In the genomic region with DNA sequence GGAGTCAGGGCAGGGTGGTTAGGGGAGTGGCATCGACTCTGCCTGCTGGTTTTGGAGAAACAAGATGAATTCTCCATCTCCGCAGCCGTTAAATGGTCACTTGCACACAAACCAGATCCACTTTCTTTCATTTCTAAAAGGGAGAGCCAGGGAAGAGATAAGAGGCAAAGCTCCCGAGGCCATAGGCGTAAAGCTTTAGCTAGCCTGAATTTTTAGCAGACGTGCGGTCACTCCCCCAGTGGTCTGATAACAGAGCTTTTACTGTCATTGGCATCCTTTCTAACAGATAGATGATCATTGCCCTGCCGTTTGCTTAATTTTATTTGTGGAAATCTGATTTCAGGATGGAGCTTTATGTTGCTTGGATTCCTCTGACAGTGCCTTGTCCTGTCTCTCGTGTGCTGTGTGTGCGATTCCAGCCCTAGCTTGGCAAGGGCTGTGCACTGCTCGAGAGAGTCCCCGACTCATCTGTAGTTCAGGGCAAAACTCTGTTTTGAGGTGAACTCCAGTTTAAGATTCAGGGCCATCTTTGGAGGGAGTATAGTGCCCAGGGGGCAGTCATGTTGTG, we compare ENCODE assay signal across 33 cellular contexts.
"Had no signal": no experiment of that assay in that cellular context is flagged by ENCODE, and none has a peak within 500 bp of the region (broad histone marks: within the 10 kb centered on the region; RNA-seq: fewer than 3 reads in every experiment).

No MANE protein-coding gene starts in this region.

- H3K27me3 ChIP-seq: body of pancreas, colonic mucosa, ovary, right lobe of liver, thyroid gland, upper lobe of left lung, vagina had no signal

- DNase-seq: activated CD4-positive, alpha-beta T cell treated with anti-CD3 and anti-CD28 coated beads for 36 hours; activated CD4-positive, CD25-positive, alpha-beta regulatory T cell; activated naive CD4-positive, alpha-beta T cell; activated T-cell treated with anti-CD3 and anti-CD28 coated beads for 4 hours; activated T-cell treated with anti-CD3 and anti-CD28 coated beads, Interleukin-2, amount 50 U/mL, for 72 hours; aorta; body of pancreas; cerebellar nuclear complex; colonic mucosa; effector CD8-positive, alpha-beta T cell; esophagus squamous epithelium; glutamatergic neuron; left cardiac atrium; mammary epithelial cell; midbrain; naive thymus-derived CD4-positive, alpha-beta T cell; ovary; right lobe of liver; stimulated activated CD4-positive, alpha-beta T cell treated with anti-CD3 and anti-CD28 coated beads, Interleukin-1b, Interleukin-23, amount 100 ng/mL, for 48 hours; stimulated activated CD4-positive, alpha-beta T cell treated with anti-CD3 and anti-CD28 coated beads, Interleukin-4, amount 100 ng/mL, for 4 hours; stimulated activated CD8-positive, alpha-beta memory T cell treated with anti-CD3 and anti-CD28 coated beads, Interleukin-4, amount 100 ng/mL, for 48 hours; stimulated activated naive CD8-positive, alpha-beta T cell treated with anti-CD3 and anti-CD28 coated beads, Interleukin-15, amount 100 ng/mL, for 72 hours; substantia nigra; T-helper 9 cell; thyroid gland; upper lobe of left lung had no signal

- H3K27me3 Mint-ChIP-seq: activated CD4-positive, alpha-beta T cell treated with anti-CD3 and anti-CD28 coated beads for 36 hours; stimulated activated naive CD8-positive, alpha-beta T cell treated with anti-CD3 and anti-CD28 coated beads, Interleukin-15, amount 100 ng/mL, for 72 hours had no signal

- H3K27ac Mint-ChIP-seq: activated CD4-positive, alpha-beta T cell treated with anti-CD3 and anti-CD28 coated beads for 36 hours; activated naive CD4-positive, alpha-beta T cell treated with anti-CD3 and anti-CD28 coated beads, Interleukin-2, amount 50 U/mL, for 72 hours; activated T-cell treated with anti-CD3 and anti-CD28 coated beads, Interleukin-2, amount 50 U/mL, for 72 hours; naive thymus-derived CD4-positive, alpha-beta T cell; progenitor cell of endocrine pancreas; stimulated activated memory B cell treated with anti-CD40 and anti-IgM and Interleukin-4, amounts not matched to agents 10 μg/mL and 1 μg/mL and 100 μg/mL, for 72 hours; stimulated activated naive CD8-positive, alpha-beta T cell treated with anti-CD3 and anti-CD28 coated beads, Interleukin-15, amount 100 ng/mL, for 72 hours; T-helper 1 cell treated with Interleukin-12 subunit alpha and Interleukin-12 subunit beta and Interleukin-4 antibody, amounts not matched to agents 30 μg/mL and 1 μg/mL, for 36 hours had no signal

- H3K9me3 Mint-ChIP-seq: activated naive CD4-positive, alpha-beta T cell treated with anti-CD3 and anti-CD28 coated beads, Interleukin-2, amount 50 U/mL, for 72 hours; activated T-cell treated with anti-CD3 and anti-CD28 coated beads, Interleukin-2, amount 50 U/mL, for 72 hours; naive thymus-derived CD4-positive, alpha-beta T cell; stimulated activated memory B cell treated with anti-CD40 and anti-IgM and Interleukin-4, amounts not matched to agents 10 μg/mL and 1 μg/mL and 100 μg/mL, for 72 hours; stimulated activated naive CD8-positive, alpha-beta T cell treated with anti-CD3 and anti-CD28 coated beads, Interleukin-15, amount 100 ng/mL, for 72 hours; T-helper 1 cell treated with Interleukin-12 subunit alpha and Interleukin-12 subunit beta and Interleukin-4 antibody, amounts not matched to agents 30 μg/mL and 1 μg/mL, for 36 hours had no signal

- H3K4me1 Mint-ChIP-seq: activated CD4-positive, alpha-beta T cell treated with anti-CD3 and anti-CD28 coated beads for 36 hours; stimulated activated memory B cell treated with anti-CD40 and anti-IgM and Interleukin-4, amounts not matched to agents 10 μg/mL and 1 μg/mL and 100 μg/mL, for 72 hours had no signal

- H3K36me3 Mint-ChIP-seq: activated naive CD4-positive, alpha-beta T cell treated with anti-CD3 and anti-CD28 coated beads, Interleukin-2, amount 50 U/mL, for 72 hours; stimulated activated memory B cell treated with anti-CD40 and anti-IgM and Interleukin-4, amounts not matched to agents 10 μg/mL and 1 μg/mL and 100 μg/mL, for 72 hours had no signal

- H3K4me3 Mint-ChIP-seq: activated CD4-positive, alpha-beta T cell treated with anti-CD3 and anti-CD28 coated beads for 36 hours; activated T-cell treated with anti-CD3 and anti-CD28 coated beads, Interleukin-2, amount 50 U/mL, for 72 hours; naive thymus-derived CD4-positive, alpha-beta T cell; stimulated activated memory B cell treated with anti-CD40 and anti-IgM and Interleukin-4, amounts not matched to agents 10 μg/mL and 1 μg/mL and 100 μg/mL, for 72 hours; stimulated activated naive CD8-positive, alpha-beta T cell treated with anti-CD3 and anti-CD28 coated beads, Interleukin-15, amount 100 ng/mL, for 72 hours; T-helper 1 cell treated with Interleukin-12 subunit alpha and Interleukin-12 subunit beta and Interleukin-4 antibody, amounts not matched to agents 30 μg/mL and 1 μg/mL, for 36 hours had no signal

- ATAC-seq: activated CD4-positive, alpha-beta T cell treated with anti-CD3 and anti-CD28 coated beads for 36 hours; activated naive CD4-positive, alpha-beta T cell treated with anti-CD3 and anti-CD28 coated beads, Interleukin-2, amount 50 U/mL, for 72 hours; activated T-cell treated with anti-CD3 and anti-CD28 coated beads, Interleukin-2, amount 50 U/mL, for 72 hours; body of pancreas; left cardiac atrium; naive thymus-derived CD4-positive, alpha-beta T cell; right lobe of liver; stimulated activated memory B cell treated with anti-CD40 and anti-IgM and Interleukin-4, amounts not matched to agents 10 μg/mL and 1 μg/mL and 100 μg/mL, for 72 hours; stimulated activated naive CD8-positive, alpha-beta T cell treated with anti-CD3 and anti-CD28 coated beads, Interleukin-15, amount 100 ng/mL, for 72 hours had no signal

- H3K4me1 ChIP-seq: body of pancreas, colonic mucosa, esophagus squamous epithelium, right lobe of liver, thyroid gland, upper lobe of left lung, vagina had no signal

- H3K36me3 ChIP-seq: colonic mucosa, esophagus squamous epithelium, ovary, right lobe of liver, thyroid gland, upper lobe of left lung, vagina had no signal

- H3K4me3 ChIP-seq: body of pancreas, colonic mucosa, esophagus squamous epithelium, ovary, right lobe of liver, skin epidermis, thyroid gland, upper lobe of left lung, vagina had no signal

- H3K27ac ChIP-seq: body of pancreas, colonic mucosa, epithelial cell of prostate, esophagus squamous epithelium, ovary, right lobe of liver, skin epidermis, thyroid gland, upper lobe of left lung, vagina had no signal
